23 cellular contexts compared by ENCODE assay signal in genomic region chr10:59878915-59879314, GRCh38. TPM values are rescaled to one million over a fixed set of nuclear protein-coding genes. Genes with fewer than 3 reads are reported as not detected.
DNase-seq lines count a peak whose midpoint lies in the region; ATAC-seq, FAIRE-seq and TF ChIP-seq lines count a peak whose summit lies in the region.
"Had no signal": no experiment of that assay in that cellular context is flagged by ENCODE, and none has a peak within 500 bp of the region (broad histone marks: within the 10 kb centered on the region; RNA-seq: fewer than 3 reads in every experiment).

No MANE protein-coding gene starts in this region.

- H3K27ac ChIP-seq in GM12878 (ENCODE audit: control insufficient read depth, insufficient read depth), result peak overlapping the region; percentile 46; the same call in 1 of the 2 replicates
- no peak overlapping the region for H3K27ac ChIP-seq in upper lobe of right lung
- H3K27ac ChIP-seq: body of pancreas, left ventricle myocardium inferior, prostate gland, WERI-Rb-1 had no signal

- peak overlapping the region; percentile 73 for H3K27ac Mint-ChIP-seq in activated T-cell treated with anti-CD3 and anti-CD28 coated beads, Interleukin-2, amount 50 U/mL, for 72 hours

- no peak overlapping the region for H2AFZ ChIP-seq in GM12878 (ENCODE audit: control insufficient read depth, low read depth, low read length)

- H3K4me1 Mint-ChIP-seq in activated T-cell treated with anti-CD3 and anti-CD28 coated beads, Interleukin-2, amount 50 U/mL, for 72 hours (ENCODE audit: low read depth), result peaks cover 83% of the 10 kb centered on the region

- H3K36me3 ChIP-seq in GM12878 (ENCODE audit: control insufficient read depth in 2 of 2, insufficient read depth in 2 of 2, low read length in 1 of 2), result no peaks in the 10 kb centered on the region
- no peaks in the 10 kb centered on the region for H3K36me3 ChIP-seq in upper lobe of right lung
- H3K36me3 ChIP-seq: left ventricle myocardium inferior, prostate gland had no signal

- SMC1A ChIA-PET in GM12878 (lab: Charles Lee; ENCODE audit: uncharacterized antibody, unreplicated experiment), result interaction anchor here (1.2 to 1.8 kb wide), 9 partner anchors 9 to 48 kb away, joined by 3 to 16 read pairs (median 6); partner anchors contain the start of gene CCDC6

- no peak for TF ChIP-seq POLR2A in GM12878 (IDR thresholded peaks at IDR 0.05; ENCODE audit: low read depth, low read length)

- POLR2A ChIA-PET in GM12878 (lab: Charles Lee), result interaction anchor here (1.0 to 2.3 kb wide), 3 partner anchors 27 to 29 kb away, joined by 3 to 8 read pairs (median 4); partner anchors contain the start of gene CCDC6

- no peak for TF ChIP-seq EP300 in GM12878 (IDR thresholded peaks at IDR 0.05; ENCODE audit: borderline replicate concordance in 1 of 2, control insufficient read depth in 1 of 2, low read depth in 2 of 2, low read length in 2 of 2)

- intact Hi-C loops in GM12878 (cut with micrococcal nuclease; ENCODE audit: unreplicated experiment) (no loop called here), upper lobe of right lung (cut with DNase I) (no loop called here), Right ventricle myocardium superior (cut with DNase I) (no loop called here)

- H3K9me3 Mint-ChIP-seq in activated T-cell treated with anti-CD3 and anti-CD28 coated beads, Interleukin-2, amount 50 U/mL, for 72 hours, result peaks cover 0 to 1% of the 10 kb centered on the region in 2 donors
- H3K9me3 Mint-ChIP-seq: CD4-positive, CD25-positive, alpha-beta regulatory T cell had no signal

- no peak for ATAC-seq in activated T-cell treated with anti-CD3 and anti-CD28 coated beads, Interleukin-2, amount 50 U/mL, for 72 hours (replicated peaks in 1 of 2)
- no peak for ATAC-seq in GM12878
- ATAC-seq in upper lobe of right lung, result peak; percentile 37
- ATAC-seq in Right ventricle myocardium superior (ENCODE audit: poor library complexity), result no peak
- ATAC-seq: body of pancreas, Right ventricle myocardium inferior had no signal

- peak overlapping the region; percentile 47; the same call in 1 of the 2 replicates for H3K4me2 ChIP-seq in GM12878 (ENCODE audit: control insufficient read depth, insufficient read depth)
- H3K4me2 ChIP-seq: smooth muscle cell had no signal

- peaks cover 6 to 10% of the 10 kb centered on the region in 2 donors for H3K36me3 Mint-ChIP-seq in activated T-cell treated with anti-CD3 and anti-CD28 coated beads, Interleukin-2, amount 50 U/mL, for 72 hours (ENCODE audit: insufficient read depth in 2 of 2)
- H3K36me3 Mint-ChIP-seq: CD4-positive, CD25-positive, alpha-beta regulatory T cell had no signal

- no peak for TF ChIP-seq RAD21 in GM12878 (IDR thresholded peaks at IDR 0.05; ENCODE audit: insufficient read depth, low read depth, low read length)

- CTCF ChIA-PET in GM12878 (lab: Yijun Ruan, JAX), result interaction anchor here (0.5 to 2.9 kb wide), 9 partner anchors 8 to 647 kb away, joined by 3 to 33 read pairs (median 7); partner anchors contain the start of gene CCDC6

- no peak overlapping the region for H3K9ac ChIP-seq in GM12878 (ENCODE audit: control insufficient read depth, insufficient read depth, low read length)

- H3K27me3 Mint-ChIP-seq in activated T-cell treated with anti-CD3 and anti-CD28 coated beads, Interleukin-2, amount 50 U/mL, for 72 hours (ENCODE audit: low read depth), result no peaks in the 10 kb centered on the region
- H3K27me3 Mint-ChIP-seq: CD4-positive, CD25-positive, alpha-beta regulatory T cell had no signal

- peak overlapping the region; percentile 75 to 77 for H3K4me3 Mint-ChIP-seq in activated T-cell treated with anti-CD3 and anti-CD28 coated beads, Interleukin-2, amount 50 U/mL, for 72 hours

- H3K4me1 ChIP-seq in GM12878 (ENCODE audit: control insufficient read depth, insufficient read depth, low read length), result peaks cover 53% of the 10 kb centered on the region
- peaks cover 24% of the 10 kb centered on the region for H3K4me1 ChIP-seq in upper lobe of right lung

- no peaks in the 10 kb centered on the region for H4K20me1 ChIP-seq in GM12878 (ENCODE audit: control insufficient read depth, insufficient read depth)

- no peak for DNase-seq in activated T-cell treated with anti-CD3 and anti-CD28 coated beads, Interleukin-2, amount 50 U/mL, for 72 hours
- no peak for DNase-seq in activated T-cell treated with anti-CD3 and anti-CD28 coated beads for 4 hours
- peak; percentile 8 for DNase-seq in MV-4-11 (lab: John Stamatoyannopoulos, UW)
- DNase-seq in GM12878 (ENCODE audit: low read depth, low spot score), result no peak
- no peak for DNase-seq in upper lobe of right lung
- DNase-seq in retina, result no peak
- no peak for DNase-seq in Right ventricle myocardium superior
- DNase-seq in LoVo (ENCODE audit: low spot score), result no peak
- DNase-seq: activated gamma-delta T cell; body of pancreas; left ventricle myocardium inferior; mucosa of descending colon; NCI-H1417; NCI-H524; stimulated activated CD4-positive, alpha-beta T cell treated with anti-CD3 and anti-CD28 coated beads, Interleukin-4, amount 100 ng/mL, for 24 hours; substantia nigra; WERI-Rb-1 had no signal

- WGBS in GM12878 (ENCODE audit: insufficient coverage, insufficient replicate concordance, low lambda C conversion rate, missing lambda C conversion rate), result 94% methylated on average over 2 of the region's 2 CpGs

- TF ChIP-seq CTCF in GM12878 (IDR thresholded peaks at IDR 0.05 in 2 of 3, conservative IDR thresholded peaks at IDR 0.05 in 1 of 3; ENCODE audit: control insufficient read depth in 2 of 3, extremely low read depth in 1 of 3, insufficient read depth in 1 of 3, low read depth in 3 of 3, low read length in 3 of 3) (no peak), upper lobe of right lung (IDR thresholded peaks at IDR 0.05) (no peak)

- no peaks in the 10 kb centered on the region for H3K9me3 ChIP-seq in GM12878 (replicated peaks; ENCODE audit: control insufficient read depth, insufficient read depth, low read length)
- no peaks in the 10 kb centered on the region for H3K9me3 ChIP-seq in upper lobe of right lung
- H3K9me3 ChIP-seq: body of pancreas, left ventricle myocardium inferior, mucosa of descending colon, prostate gland had no signal

- 0 out of 2 replicates have a peak overlapping the region, but pooled peaks have one; percentile 46 for H3K4me3 ChIP-seq in GM12878
- H3K4me3 ChIP-seq in upper lobe of right lung, result no peak overlapping the region
- H3K4me3 ChIP-seq: body of pancreas, left ventricle myocardium inferior, mucosa of descending colon, prostate gland, smooth muscle cell had no signal

- RAD21 ChIA-PET in GM12878 (lab: Charles Lee; ENCODE audit: unreplicated experiment), result interaction anchor here (0.8 to 6.2 kb wide), 2 partner anchors 14 to 28 kb away, joined by 4 to 68 read pairs; partner anchors contain the start of gene CCDC6

- peaks cover 69% of the 10 kb centered on the region for H3K79me2 ChIP-seq in GM12878 (ENCODE audit: control insufficient read depth, insufficient read depth, low read length)

- H3K27me3 ChIP-seq in GM12878 (replicated peaks in 1 of 2; ENCODE audit: control insufficient read depth in 2 of 2, insufficient read depth in 2 of 2, low read length in 1 of 2) (no peaks in the 10 kb centered on the region), upper lobe of right lung (no peaks in the 10 kb centered on the region)
- H3K27me3 ChIP-seq: body of pancreas had no signal

- in situ Hi-C loops in GM12878 (cut with MboI), result no loop called here

- BruUV-seq in GM12878 (replicated peaks; lab: Mats Ljungman, UMichigan), result no TSS peak

- no peak for FAIRE-seq in GM12878 (lab: Jason Lieb, UNC)
- FAIRE-seq: colon, urothelium cell line had no signal

TF ChIP-seq in GM12878, 131 proteins besides CTCF, POLR2A, EP300 and RAD21:
- TF ChIP-seq MTA2 (IDR thresholded peaks at IDR 0.05; ENCODE audit: low read depth) (no peak), CEBPB (IDR thresholded peaks at IDR 0.05; ENCODE audit: borderline replicate concordance in 1 of 2, low read depth in 2 of 2, low read length in 2 of 2) (peak in 1 of 2 experiments; percentile 52; a peak in 1 of 4 replicates)

RNA-seq across cellular contexts. Expression of gene CCDC6, which starts 27.4 kb away (rescaled TPM):
- 100 to 1,000 TPM in 1 of 2 donors, 10 to 100 TPM in 1; 77.7 to 107 TPM for total RNA-seq in activated T-cell treated with anti-CD3 and anti-CD28 coated beads, Interleukin-2, amount 50 U/mL, for 72 hours
- total RNA-seq in GM12878 (2013; cell fraction: nucleolus; rRNA removed), result 43.8 and 44.1 TPM in 2 replicates
- 22.0 and 26.2 TPM in 2 replicates for total RNA-seq in GM12878 (2014; rRNA removed)
- total RNA-seq in GM12878 (2014; rRNA removed; fragmentation: Illumina TruSeq; extraction: Trizol), result 22.7 and 25.2 TPM in 2 replicates
- total RNA-seq in GM12878 (2021), result 45.0 and 46.2 TPM in 2 replicates
- polyA plus RNA-seq in GM12878 (2011; ENCODE audit: low read depth), result 11.0 TPM
- 34.8 and 37.0 TPM in 2 replicates for polyA plus RNA-seq in GM12878 (2011; rRNA removed)
- polyA plus RNA-seq in GM12878 (2011; cell fraction: cytosol; rRNA removed), result 22.1 and 22.8 TPM in 2 replicates
- polyA plus RNA-seq in GM12878 (2011; cell fraction: nucleus; rRNA removed), result 19.7 and 20.8 TPM in 2 replicates
- 15.4 and 15.7 TPM in 2 replicates for polyA plus RNA-seq in GM12878 (2012)
- polyA plus RNA-seq in GM12878 (2014; fragmentation: Illumina TruSeq; extraction: Trizol), result 34.8 and 40.7 TPM in 2 replicates
- 10 to 100 TPM; 11.8 to 12.3 TPM for polyA plus RNA-seq in GM12878 (2014; fragmentation: Nextera tagmentation; extraction: Ambion mirVana)
- 19.5 and 23.7 TPM in 2 replicates for polyA plus RNA-seq in GM12878 (2014; rRNA removed)
- polyA plus RNA-seq in GM12878 (2016; fragmentation: Nextera tagmentation; extraction: Ambion mirVana), result 10 to 100 TPM; 29.7 to 30.5 TPM
- polyA minus RNA-seq in GM12878 (2011; rRNA and poly(A)+ RNA removed), result 52.4 and 62.0 TPM in 2 replicates
- polyA minus RNA-seq in GM12878 (2011; cell fraction: cytosol; rRNA and poly(A)+ RNA removed), result 22.6 and 30.9 TPM in 2 replicates
- 18.3 and 26.8 TPM in 2 replicates for polyA minus RNA-seq in GM12878 (2011; cell fraction: nucleus; rRNA and poly(A)+ RNA removed)
- total RNA-seq in upper lobe of right lung, result 55.7 TPM
- total RNA-seq in Right ventricle myocardium superior, result 15.0 TPM
